1 cellular context compared by ENCODE assay signal in the genomic region with DNA sequence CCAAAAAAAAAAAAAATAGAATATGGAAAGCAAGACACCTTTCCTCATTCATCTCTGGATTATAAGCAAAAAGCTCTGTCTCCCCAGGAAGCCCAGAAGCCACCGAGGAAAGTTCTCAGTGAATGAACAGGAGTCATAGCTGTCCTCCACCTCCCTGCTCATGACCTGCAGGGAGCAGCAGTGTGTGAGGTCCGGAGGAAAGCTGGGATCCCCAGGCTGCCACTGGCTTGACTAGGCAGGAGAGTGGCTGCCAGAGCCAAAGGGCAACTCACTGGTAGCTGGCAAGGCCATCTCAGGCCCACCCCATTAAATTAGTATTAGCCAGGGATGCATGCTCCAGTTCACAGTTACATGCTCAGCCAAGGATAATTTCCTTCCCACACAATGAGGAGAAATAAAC.
TF ChIP-seq lines count a peak whose summit lies in the region.

No MANE protein-coding gene starts in this region.

TF ChIP-seq in HepG2, 621 proteins besides CTCF, POLR2A, EP300 and RAD21 (continued from another document and continues in another):
- TF ChIP-seq RFXANK (CRISPR knock-in tag; IDR thresholded peaks at IDR 0.05), result no peak
- TF ChIP-seq, protein P1, sequence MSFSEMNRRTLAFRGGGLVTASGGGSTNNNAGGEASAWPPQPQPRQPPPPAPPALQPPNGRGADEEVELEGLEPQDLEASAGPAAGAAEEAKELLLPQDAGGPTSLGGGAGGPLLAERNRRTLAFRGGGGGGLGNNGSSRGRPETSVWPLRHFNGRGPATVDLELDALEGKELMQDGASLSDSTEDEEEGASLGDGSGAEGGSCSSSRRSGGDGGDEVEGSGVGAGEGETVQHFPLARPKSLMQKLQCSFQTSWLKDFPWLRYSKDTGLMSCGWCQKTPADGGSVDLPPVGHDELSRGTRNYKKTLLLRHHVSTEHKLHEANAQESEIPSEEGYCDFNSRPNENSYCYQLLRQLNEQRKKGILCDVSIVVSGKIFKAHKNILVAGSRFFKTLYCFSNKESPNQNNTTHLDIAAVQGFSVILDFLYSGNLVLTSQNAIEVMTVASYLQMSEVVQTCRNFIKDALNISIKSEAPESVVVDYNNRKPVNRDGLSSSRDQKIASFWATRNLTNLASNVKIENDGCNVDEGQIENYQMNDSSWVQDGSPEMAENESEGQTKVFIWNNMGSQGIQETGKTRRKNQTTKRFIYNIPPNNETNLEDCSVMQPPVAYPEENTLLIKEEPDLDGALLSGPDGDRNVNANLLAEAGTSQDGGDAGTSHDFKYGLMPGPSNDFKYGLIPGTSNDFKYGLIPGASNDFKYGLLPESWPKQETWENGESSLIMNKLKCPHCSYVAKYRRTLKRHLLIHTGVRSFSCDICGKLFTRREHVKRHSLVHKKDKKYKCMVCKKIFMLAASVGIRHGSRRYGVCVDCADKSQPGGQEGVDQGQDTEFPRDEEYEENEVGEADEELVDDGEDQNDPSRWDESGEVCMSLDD (CRISPR knock-in tag; IDR thresholded peaks at IDR 0.05; ENCODE audit: borderline replicate concordance), result no peak
- TF ChIP-seq, protein P2, sequence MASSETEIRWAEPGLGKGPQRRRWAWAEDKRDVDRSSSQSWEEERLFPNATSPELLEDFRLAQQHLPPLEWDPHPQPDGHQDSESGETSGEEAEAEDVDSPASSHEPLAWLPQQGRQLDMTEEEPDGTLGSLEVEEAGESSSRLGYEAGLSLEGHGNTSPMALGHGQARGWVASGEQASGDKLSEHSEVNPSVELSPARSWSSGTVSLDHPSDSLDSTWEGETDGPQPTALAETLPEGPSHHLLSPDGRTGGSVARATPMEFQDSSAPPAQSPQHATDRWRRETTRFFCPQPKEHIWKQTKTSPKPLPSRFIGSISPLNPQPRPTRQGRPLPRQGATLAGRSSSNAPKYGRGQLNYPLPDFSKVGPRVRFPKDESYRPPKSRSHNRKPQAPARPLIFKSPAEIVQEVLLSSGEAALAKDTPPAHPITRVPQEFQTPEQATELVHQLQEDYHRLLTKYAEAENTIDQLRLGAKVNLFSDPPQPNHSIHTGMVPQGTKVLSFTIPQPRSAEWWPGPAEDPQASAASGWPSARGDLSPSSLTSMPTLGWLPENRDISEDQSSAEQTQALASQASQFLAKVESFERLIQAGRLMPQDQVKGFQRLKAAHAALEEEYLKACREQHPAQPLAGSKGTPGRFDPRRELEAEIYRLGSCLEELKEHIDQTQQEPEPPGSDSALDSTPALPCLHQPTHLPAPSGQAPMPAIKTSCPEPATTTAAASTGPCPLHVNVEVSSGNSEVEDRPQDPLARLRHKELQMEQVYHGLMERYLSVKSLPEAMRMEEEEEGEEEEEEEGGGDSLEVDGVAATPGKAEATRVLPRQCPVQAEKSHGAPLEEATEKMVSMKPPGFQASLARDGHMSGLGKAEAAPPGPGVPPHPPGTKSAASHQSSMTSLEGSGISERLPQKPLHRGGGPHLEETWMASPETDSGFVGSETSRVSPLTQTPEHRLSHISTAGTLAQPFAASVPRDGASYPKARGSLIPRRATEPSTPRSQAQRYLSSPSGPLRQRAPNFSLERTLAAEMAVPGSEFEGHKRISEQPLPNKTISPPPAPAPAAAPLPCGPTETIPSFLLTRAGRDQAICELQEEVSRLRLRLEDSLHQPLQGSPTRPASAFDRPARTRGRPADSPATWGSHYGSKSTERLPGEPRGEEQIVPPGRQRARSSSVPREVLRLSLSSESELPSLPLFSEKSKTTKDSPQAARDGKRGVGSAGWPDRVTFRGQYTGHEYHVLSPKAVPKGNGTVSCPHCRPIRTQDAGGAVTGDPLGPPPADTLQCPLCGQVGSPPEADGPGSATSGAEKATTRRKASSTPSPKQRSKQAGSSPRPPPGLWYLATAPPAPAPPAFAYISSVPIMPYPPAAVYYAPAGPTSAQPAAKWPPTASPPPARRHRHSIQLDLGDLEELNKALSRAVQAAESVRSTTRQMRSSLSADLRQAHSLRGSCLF (CRISPR knock-in tag; IDR thresholded peaks at IDR 0.05; ENCODE audit: borderline replicate concordance), result no peak
- no peak for TF ChIP-seq NR2C2 (CRISPR knock-in tag; IDR thresholded peaks at IDR 0.05; ENCODE audit: borderline replicate concordance)
- TF ChIP-seq NFE2L2 (IDR thresholded peaks at IDR 0.05; ENCODE audit: low read length), result no peak
- no peak for TF ChIP-seq ZNF484 (CRISPR knock-in tag; IDR thresholded peaks at IDR 0.05; ENCODE audit: borderline replicate concordance, low read depth)
- TF ChIP-seq, protein P3, sequence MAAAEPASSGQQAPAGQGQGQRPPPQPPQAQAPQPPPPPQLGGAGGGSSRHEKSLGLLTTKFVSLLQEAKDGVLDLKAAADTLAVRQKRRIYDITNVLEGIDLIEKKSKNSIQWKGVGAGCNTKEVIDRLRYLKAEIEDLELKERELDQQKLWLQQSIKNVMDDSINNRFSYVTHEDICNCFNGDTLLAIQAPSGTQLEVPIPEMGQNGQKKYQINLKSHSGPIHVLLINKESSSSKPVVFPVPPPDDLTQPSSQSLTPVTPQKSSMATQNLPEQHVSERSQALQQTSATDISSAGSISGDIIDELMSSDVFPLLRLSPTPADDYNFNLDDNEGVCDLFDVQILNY (CRISPR knock-in tag; conservative IDR thresholded peaks at IDR 0.05), result no peak
- no peak for TF ChIP-seq ZFP62 (CRISPR knock-in tag; IDR thresholded peaks at IDR 0.05)
- TF ChIP-seq, protein P4, sequence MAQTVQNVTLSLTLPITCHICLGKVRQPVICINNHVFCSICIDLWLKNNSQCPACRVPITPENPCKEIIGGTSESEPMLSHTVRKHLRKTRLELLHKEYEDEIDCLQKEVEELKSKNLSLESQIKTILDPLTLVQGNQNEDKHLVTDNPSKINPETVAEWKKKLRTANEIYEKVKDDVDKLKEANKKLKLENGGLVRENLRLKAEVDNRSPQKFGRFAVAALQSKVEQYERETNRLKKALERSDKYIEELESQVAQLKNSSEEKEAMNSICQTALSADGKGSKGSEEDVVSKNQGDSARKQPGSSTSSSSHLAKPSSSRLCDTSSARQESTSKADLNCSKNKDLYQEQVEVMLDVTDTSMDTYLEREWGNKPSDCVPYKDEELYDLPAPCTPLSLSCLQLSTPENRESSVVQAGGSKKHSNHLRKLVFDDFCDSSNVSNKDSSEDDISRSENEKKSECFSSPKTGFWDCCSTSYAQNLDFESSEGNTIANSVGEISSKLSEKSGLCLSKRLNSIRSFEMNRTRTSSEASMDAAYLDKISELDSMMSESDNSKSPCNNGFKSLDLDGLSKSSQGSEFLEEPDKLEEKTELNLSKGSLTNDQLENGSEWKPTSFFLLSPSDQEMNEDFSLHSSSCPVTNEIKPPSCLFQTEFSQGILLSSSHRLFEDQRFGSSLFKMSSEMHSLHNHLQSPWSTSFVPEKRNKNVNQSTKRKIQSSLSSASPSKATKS (CRISPR knock-in tag; IDR thresholded peaks at IDR 0.05), result no peak
- TF ChIP-seq, protein P5, sequence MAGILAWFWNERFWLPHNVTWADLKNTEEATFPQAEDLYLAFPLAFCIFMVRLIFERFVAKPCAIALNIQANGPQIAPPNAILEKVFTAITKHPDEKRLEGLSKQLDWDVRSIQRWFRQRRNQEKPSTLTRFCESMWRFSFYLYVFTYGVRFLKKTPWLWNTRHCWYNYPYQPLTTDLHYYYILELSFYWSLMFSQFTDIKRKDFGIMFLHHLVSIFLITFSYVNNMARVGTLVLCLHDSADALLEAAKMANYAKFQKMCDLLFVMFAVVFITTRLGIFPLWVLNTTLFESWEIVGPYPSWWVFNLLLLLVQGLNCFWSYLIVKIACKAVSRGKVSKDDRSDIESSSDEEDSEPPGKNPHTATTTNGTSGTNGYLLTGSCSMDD (CRISPR knock-in tag; IDR thresholded peaks at IDR 0.05), result no peak
- TF ChIP-seq JUNB (CRISPR knock-in tag; IDR thresholded peaks at IDR 0.05; ENCODE audit: borderline replicate concordance), result no peak
- TF ChIP-seq, protein P6, sequence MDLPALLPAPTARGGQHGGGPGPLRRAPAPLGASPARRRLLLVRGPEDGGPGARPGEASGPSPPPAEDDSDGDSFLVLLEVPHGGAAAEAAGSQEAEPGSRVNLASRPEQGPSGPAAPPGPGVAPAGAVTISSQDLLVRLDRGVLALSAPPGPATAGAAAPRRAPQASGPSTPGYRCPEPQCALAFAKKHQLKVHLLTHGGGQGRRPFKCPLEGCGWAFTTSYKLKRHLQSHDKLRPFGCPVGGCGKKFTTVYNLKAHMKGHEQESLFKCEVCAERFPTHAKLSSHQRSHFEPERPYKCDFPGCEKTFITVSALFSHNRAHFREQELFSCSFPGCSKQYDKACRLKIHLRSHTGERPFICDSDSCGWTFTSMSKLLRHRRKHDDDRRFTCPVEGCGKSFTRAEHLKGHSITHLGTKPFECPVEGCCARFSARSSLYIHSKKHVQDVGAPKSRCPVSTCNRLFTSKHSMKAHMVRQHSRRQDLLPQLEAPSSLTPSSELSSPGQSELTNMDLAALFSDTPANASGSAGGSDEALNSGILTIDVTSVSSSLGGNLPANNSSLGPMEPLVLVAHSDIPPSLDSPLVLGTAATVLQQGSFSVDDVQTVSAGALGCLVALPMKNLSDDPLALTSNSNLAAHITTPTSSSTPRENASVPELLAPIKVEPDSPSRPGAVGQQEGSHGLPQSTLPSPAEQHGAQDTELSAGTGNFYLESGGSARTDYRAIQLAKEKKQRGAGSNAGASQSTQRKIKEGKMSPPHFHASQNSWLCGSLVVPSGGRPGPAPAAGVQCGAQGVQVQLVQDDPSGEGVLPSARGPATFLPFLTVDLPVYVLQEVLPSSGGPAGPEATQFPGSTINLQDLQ (CRISPR knock-in tag; IDR thresholded peaks at IDR 0.05), result no peak
- TF ChIP-seq CHD4 (IDR thresholded peaks at IDR 0.05; ENCODE audit: borderline replicate concordance, low read length), result no peak
- TF ChIP-seq CBX5 (CRISPR knock-in tag; IDR thresholded peaks at IDR 0.05; ENCODE audit: borderline replicate concordance), result peak; percentile 36; the same call in 1 of the 2 replicates
- TF ChIP-seq, protein P7, sequence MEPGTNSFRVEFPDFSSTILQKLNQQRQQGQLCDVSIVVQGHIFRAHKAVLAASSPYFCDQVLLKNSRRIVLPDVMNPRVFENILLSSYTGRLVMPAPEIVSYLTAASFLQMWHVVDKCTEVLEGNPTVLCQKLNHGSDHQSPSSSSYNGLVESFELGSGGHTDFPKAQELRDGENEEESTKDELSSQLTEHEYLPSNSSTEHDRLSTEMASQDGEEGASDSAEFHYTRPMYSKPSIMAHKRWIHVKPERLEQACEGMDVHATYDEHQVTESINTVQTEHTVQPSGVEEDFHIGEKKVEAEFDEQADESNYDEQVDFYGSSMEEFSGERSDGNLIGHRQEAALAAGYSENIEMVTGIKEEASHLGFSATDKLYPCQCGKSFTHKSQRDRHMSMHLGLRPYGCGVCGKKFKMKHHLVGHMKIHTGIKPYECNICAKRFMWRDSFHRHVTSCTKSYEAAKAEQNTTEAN (CRISPR knock-in tag; conservative IDR thresholded peaks at IDR 0.05), result no peak
- no peak for TF ChIP-seq GTF2F1 (IDR thresholded peaks at IDR 0.05; ENCODE audit: low read length)
- TF ChIP-seq POLR2AphosphoS5 (IDR thresholded peaks at IDR 0.05; ENCODE audit: low read depth, low read length), result no peak
- TF ChIP-seq ATAD3A (CRISPR knock-in tag; IDR thresholded peaks at IDR 0.05), result no peak
- TF ChIP-seq, protein P8, sequence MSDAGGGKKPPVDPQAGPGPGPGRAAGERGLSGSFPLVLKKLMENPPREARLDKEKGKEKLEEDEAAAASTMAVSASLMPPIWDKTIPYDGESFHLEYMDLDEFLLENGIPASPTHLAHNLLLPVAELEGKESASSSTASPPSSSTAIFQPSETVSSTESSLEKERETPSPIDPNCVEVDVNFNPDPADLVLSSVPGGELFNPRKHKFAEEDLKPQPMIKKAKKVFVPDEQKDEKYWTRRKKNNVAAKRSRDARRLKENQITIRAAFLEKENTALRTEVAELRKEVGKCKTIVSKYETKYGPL (CRISPR knock-in tag; IDR thresholded peaks at IDR 0.05), result no peak
- 0 out of 2 replicates have a peak, but pooled peaks have one; percentile 9 for TF ChIP-seq MIER2 (CRISPR knock-in tag; IDR thresholded peaks at IDR 0.05)
- no peak for TF ChIP-seq MAFK (conservative IDR thresholded peaks at IDR 0.05 in 1 of 2, IDR thresholded peaks at IDR 0.05 in 1 of 2; ENCODE audit: low read length in 2 of 2)
- TF ChIP-seq TCF7L2 (IDR thresholded peaks at IDR 0.05; ENCODE audit: low read depth, low read length), result no peak
- TF ChIP-seq MIXL1 (CRISPR knock-in tag; IDR thresholded peaks at IDR 0.05), result no peak
- TF ChIP-seq NR2F1 (CRISPR knock-in tag; IDR thresholded peaks at IDR 0.05), result no peak
- peak; percentile 81 for TF ChIP-seq STAG1 (CRISPR knock-in tag; IDR thresholded peaks at IDR 0.05)
- TF ChIP-seq, protein P9, sequence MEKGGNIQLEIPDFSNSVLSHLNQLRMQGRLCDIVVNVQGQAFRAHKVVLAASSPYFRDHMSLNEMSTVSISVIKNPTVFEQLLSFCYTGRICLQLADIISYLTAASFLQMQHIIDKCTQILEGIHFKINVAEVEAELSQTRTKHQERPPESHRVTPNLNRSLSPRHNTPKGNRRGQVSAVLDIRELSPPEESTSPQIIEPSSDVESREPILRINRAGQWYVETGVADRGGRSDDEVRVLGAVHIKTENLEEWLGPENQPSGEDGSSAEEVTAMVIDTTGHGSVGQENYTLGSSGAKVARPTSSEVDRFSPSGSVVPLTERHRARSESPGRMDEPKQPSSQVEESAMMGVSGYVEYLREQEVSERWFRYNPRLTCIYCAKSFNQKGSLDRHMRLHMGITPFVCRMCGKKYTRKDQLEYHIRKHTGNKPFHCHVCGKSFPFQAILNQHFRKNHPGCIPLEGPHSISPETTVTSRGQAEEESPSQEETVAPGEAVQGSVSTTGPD (CRISPR knock-in tag; IDR thresholded peaks at IDR 0.05), result no peak
- no peak for TF ChIP-seq NFE2 (CRISPR knock-in tag; IDR thresholded peaks at IDR 0.05)
- no peak for TF ChIP-seq ZNF792 (CRISPR knock-in tag; IDR thresholded peaks at IDR 0.05)
- no peak for TF ChIP-seq MED8 (CRISPR knock-in tag; IDR thresholded peaks at IDR 0.05; ENCODE audit: insufficient replicate concordance)
- TF ChIP-seq JUN (CRISPR knock-in tag; IDR thresholded peaks at IDR 0.05), result no peak
- TF ChIP-seq ZNF564 (CRISPR knock-in tag; IDR thresholded peaks at IDR 0.05), result no peak
- TF ChIP-seq ZMYM4 (CRISPR knock-in tag; IDR thresholded peaks at IDR 0.05), result peak; percentile 66; the same call in 1 of the 2 replicates
- TF ChIP-seq NKX3-1 (CRISPR knock-in tag; IDR thresholded peaks at IDR 0.05), result no peak
- no peak for TF ChIP-seq HDAC1 (CRISPR knock-in tag; IDR thresholded peaks at IDR 0.05)
- TF ChIP-seq SPEN (CRISPR knock-in tag; IDR thresholded peaks at IDR 0.05; ENCODE audit: low read depth), result no peak
- no peak for TF ChIP-seq SYNCRIP (IDR thresholded peaks at IDR 0.05; ENCODE audit: insufficient read depth, low read depth, low read length)
- no peak for TF ChIP-seq GFI1 (CRISPR knock-in tag; IDR thresholded peaks at IDR 0.05; ENCODE audit: borderline replicate concordance)
